Comparison of ENCODE assay signal across 17 cellular contexts in genomic region chr11:30046211-30046945, GRCh38. TPM values are rescaled to one million over a fixed set of nuclear protein-coding genes. Genes with fewer than 3 reads are reported as not detected.
DNase-seq lines count a peak whose midpoint lies in the region; ATAC-seq lines count a peak whose summit lies in the region.
"Had no signal": no experiment of that assay in that cellular context is flagged by ENCODE, and none has a peak within 500 bp of the region (broad histone marks: within the 10 kb centered on the region; RNA-seq: fewer than 3 reads in every experiment).

No MANE protein-coding gene starts in this region.

- peak; percentile 16 for DNase-seq in DMS 273 (lab: John Stamatoyannopoulos, UW; ENCODE audit: unreplicated experiment)
- no peak for DNase-seq in DMS 273 treated with DMSO at 0.1 percent for 48 hours (lab: John Stamatoyannopoulos, UW)
- peak; percentile 76 for DNase-seq in SK-MEL-5 (ENCODE audit: low read depth, low spot score)
- no peak for DNase-seq in T1000 (lab: John Stamatoyannopoulos, UW)
- DNase-seq in NK-92 treated with Interleukin-12 subunit alpha and Interleukin-12 subunit beta, amount 100 ng/mL, for 24 hours (lab: John Stamatoyannopoulos, UW) = no peak
- DNase-seq: activated CD4-positive, alpha-beta T cell treated with anti-CD3 and anti-CD28 coated beads, Interleukin-2, amount 50 U/mL, for 1 hour; activated T-cell treated with anti-CD3 and anti-CD28 coated beads, Interleukin-2, amount 50 U/mL, for 48 hours; caudate nucleus; foreskin keratinocyte; NCI-H1436; stimulated activated CD4-positive, alpha-beta T cell treated with anti-CD3 and anti-CD28 coated beads, Interleukin-2, amount 100 ng/mL, for 24 hours; thyroid gland had no signal

- H3K4me1 Mint-ChIP-seq in stimulated activated memory B cell treated with anti-CD40 and anti-IgM and Interleukin-4, amounts not matched to agents 10 μg/mL and 1 μg/mL and 100 μg/mL, for 72 hours = no peaks in the 10 kb centered on the region

- no peaks in the 10 kb centered on the region for H3K9me3 Mint-ChIP-seq in stimulated activated memory B cell treated with anti-CD40 and anti-IgM and Interleukin-4, amounts not matched to agents 10 μg/mL and 1 μg/mL and 100 μg/mL, for 72 hours

- no peaks in the 10 kb centered on the region for H3K27me3 Mint-ChIP-seq in stimulated activated memory B cell treated with anti-CD40 and anti-IgM and Interleukin-4, amounts not matched to agents 10 μg/mL and 1 μg/mL and 100 μg/mL, for 72 hours
- H3K27me3 Mint-ChIP-seq: natural killer cell treated with Interleukin-12 subunit alpha and Interleukin-12 subunit beta and Interleukin-15 and Interleukin-18, amount 100 ng/mL, for 72 hours had no signal

- H3K27ac Mint-ChIP-seq in stimulated activated memory B cell treated with anti-CD40 and anti-IgM and Interleukin-4, amounts not matched to agents 10 μg/mL and 1 μg/mL and 100 μg/mL, for 72 hours = no peak overlapping the region
- H3K27ac Mint-ChIP-seq: natural killer cell treated with Interleukin-12 subunit alpha and Interleukin-12 subunit beta and Interleukin-15 and Interleukin-18, amount 100 ng/mL, for 72 hours; T-helper 2 cell treated with Interferon-gamma antibody and Interleukin-4, amounts not matched to agents 5 μg/mL and 100 μg/mL, for 36 hours had no signal

- in situ Hi-C loops in SK-MEL-5 (cut with HindIII; ENCODE audit: low pct_unique_long_range_greater_than_20kb, low sequenced_read_pairs) = no loop called here

- no peak overlapping the region for H3K4me3 Mint-ChIP-seq in stimulated activated memory B cell treated with anti-CD40 and anti-IgM and Interleukin-4, amounts not matched to agents 10 μg/mL and 1 μg/mL and 100 μg/mL, for 72 hours
- H3K4me3 Mint-ChIP-seq: natural killer cell treated with Interleukin-12 subunit alpha and Interleukin-12 subunit beta and Interleukin-15 and Interleukin-18, amount 100 ng/mL, for 72 hours; T-helper 2 cell treated with Interferon-gamma antibody and Interleukin-4, amounts not matched to agents 5 μg/mL and 100 μg/mL, for 36 hours had no signal

- H3K36me3 Mint-ChIP-seq in stimulated activated memory B cell treated with anti-CD40 and anti-IgM and Interleukin-4, amounts not matched to agents 10 μg/mL and 1 μg/mL and 100 μg/mL, for 72 hours = no peaks in the 10 kb centered on the region
- H3K36me3 Mint-ChIP-seq: natural killer cell treated with Interleukin-12 subunit alpha and Interleukin-12 subunit beta and Interleukin-15 and Interleukin-18, amount 100 ng/mL, for 72 hours had no signal

- peak; percentile 67 for ATAC-seq in HG03175 (IDR thresholded peaks at IDR 0.05; ENCODE audit: unreplicated experiment)
- peak; percentile 26 for ATAC-seq in stimulated activated memory B cell treated with anti-CD40 and anti-IgM and Interleukin-4, amounts not matched to agents 10 μg/mL and 1 μg/mL and 100 μg/mL, for 72 hours
- ATAC-seq in HG02623 (IDR thresholded peaks at IDR 0.05; ENCODE audit: unreplicated experiment) = no peak
- ATAC-seq: foreskin keratinocyte; natural killer cell treated with Interleukin-12 subunit alpha and Interleukin-12 subunit beta and Interleukin-15 and Interleukin-18, amount 100 ng/mL, for 72 hours had no signal

RNA-seq across cellular contexts. Expression of gene KCNA4, which starts 29.5 kb away (rescaled TPM):
- not detected in 2 replicates for total RNA-seq in SK-MEL-5 (2014; rRNA removed; shearing (Covaris generic))
- not detected in 2 replicates for polyA plus RNA-seq in SK-MEL-5 (2015; cell fraction: cytosol; rRNA removed)
- not detected in 2 replicates for polyA plus RNA-seq in SK-MEL-5 (2015; cell fraction: nucleus; rRNA removed)
- total RNA-seq: foreskin keratinocyte; natural killer cell treated with Interleukin-12 subunit alpha and Interleukin-12 subunit beta and Interleukin-15 and Interleukin-18, amount 100 ng/mL, for 72 hours had no signal
- polyA plus RNA-seq: foreskin keratinocyte had no signal

Comparison
In these comparisons a context has a peak if more than half of its experiments do, and no peak if none do; other contexts are left out.
1. DNase-seq: peak in DMS 273 (single experiment) and SK-MEL-5 (single experiment); none in DMS 273 treated with DMSO at 0.1 percent for 48 hours (single experiment), T1000 (single experiment) and NK-92 treated with Interleukin-12 subunit alpha and Interleukin-12 subunit beta, amount 100 ng/mL, for 24 hours (single experiment).